ENCODE assay signal across 2 cellular contexts in genomic region chr6:3742076-3742425, GRCh38.
TF ChIP-seq lines count a peak whose summit lies in the region.

No MANE protein-coding gene starts in this region.

TF ChIP-seq in A549, 52 proteins besides CTCF, POLR2A, EP300 and RAD21 (continued from another document):
- no peak for TF ChIP-seq ATOH8 (CRISPR knock-in tag; IDR thresholded peaks at IDR 0.05; ENCODE audit: low read depth)
- TF ChIP-seq SREBF2 (IDR thresholded peaks at IDR 0.05): no peak
- no peak for TF ChIP-seq HOXB5 (CRISPR knock-in tag; IDR thresholded peaks at IDR 0.05)
- no peak for TF ChIP-seq FOSL2 (IDR thresholded peaks at IDR 0.05)
- TF ChIP-seq FOSL2 (CRISPR knock-in tag; IDR thresholded peaks at IDR 0.05): no peak
- TF ChIP-seq RNF2 (IDR thresholded peaks at IDR 0.05; ENCODE audit: borderline replicate concordance, low read depth): no peak
- TF ChIP-seq HMGXB4 (CRISPR knock-in tag; IDR thresholded peaks at IDR 0.05; ENCODE audit: borderline replicate concordance): no peak
- no peak for TF ChIP-seq TP53 (CRISPR knock-in tag; IDR thresholded peaks at IDR 0.05)
- no peak for TF ChIP-seq PHF8 (IDR thresholded peaks at IDR 0.05; ENCODE audit: borderline replicate concordance, low read depth)
- no peak for TF ChIP-seq NFE2L2 (conservative IDR thresholded peaks at IDR 0.05; ENCODE audit: low read length)
- TF ChIP-seq CBX2 (IDR thresholded peaks at IDR 0.05; ENCODE audit: borderline replicate concordance, low read depth): no peak
- no peak for TF ChIP-seq TFCP2L1 (CRISPR knock-in tag; IDR thresholded peaks at IDR 0.05)
- no peak for TF ChIP-seq EHF (CRISPR knock-in tag; IDR thresholded peaks at IDR 0.05)
- no peak for TF ChIP-seq ZSCAN20 (CRISPR knock-in tag; IDR thresholded peaks at IDR 0.05)
- no peak for TF ChIP-seq ELK1 (IDR thresholded peaks at IDR 0.05; ENCODE audit: low read depth, low read length)
- TF ChIP-seq ESRRA (IDR thresholded peaks at IDR 0.05; ENCODE audit: borderline replicate concordance, low read length): no peak
- TF ChIP-seq HES2 (IDR thresholded peaks at IDR 0.05): no peak
TF ChIP-seq in A549: peak in this region for 0.

TF ChIP-seq in HEK293T, 16 proteins besides CTCF, POLR2A, EP300 and RAD21 (continued from another document):
- TF ChIP-seq PKNOX1 (IDR thresholded peaks at IDR 0.05): no peak
- TF ChIP-seq L3MBTL2 (conservative IDR thresholded peaks at IDR 0.05): no peak
- TF ChIP-seq ZNF384 (IDR thresholded peaks at IDR 0.05): no peak
